ENCODE assay signal across 1 cellular context in the genomic region with DNA sequence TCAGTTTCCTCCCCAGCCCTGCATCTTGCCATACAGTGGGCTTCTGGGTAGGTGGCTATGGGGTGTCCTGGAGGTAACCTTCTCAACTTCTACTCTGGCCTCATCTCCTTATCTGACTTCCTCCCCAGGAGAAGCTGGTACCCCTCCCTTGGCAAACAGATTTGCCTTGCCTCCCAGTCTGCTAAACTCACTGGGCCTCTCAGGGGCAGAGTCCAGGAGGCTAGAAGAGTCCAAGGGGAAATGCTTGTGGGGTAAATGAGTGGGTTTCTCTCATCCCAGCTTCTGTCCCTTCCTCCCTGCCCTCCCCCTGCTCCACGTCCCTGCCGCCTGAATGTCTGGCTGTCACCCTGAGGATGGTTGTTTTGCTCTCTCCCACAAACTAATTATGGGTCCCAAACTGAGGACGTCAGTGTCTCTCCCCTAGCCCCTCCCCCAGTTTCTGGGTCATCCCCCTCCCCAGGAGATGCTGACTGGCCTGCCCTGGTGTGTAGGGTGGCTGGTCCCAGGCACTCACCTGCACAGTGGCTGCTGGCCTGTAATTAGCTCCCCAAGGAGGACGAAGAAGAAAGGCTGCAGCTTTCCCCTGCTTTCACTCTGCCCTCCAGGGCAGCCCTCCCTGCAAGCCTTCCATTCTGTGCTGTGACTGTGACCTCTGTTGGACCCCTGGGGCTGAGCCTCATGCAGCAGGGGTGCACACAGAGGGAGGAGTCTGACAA.
TF ChIP-seq lines count a peak whose summit lies in the region.

A gene (minus strand): TSS at position 695 of the 716 bp plus-strand sequence.

TF ChIP-seq in WTC11, 78 proteins besides CTCF, POLR2A, EP300 and RAD21 (continued from another document):
- TF ChIP-seq, protein P1, sequence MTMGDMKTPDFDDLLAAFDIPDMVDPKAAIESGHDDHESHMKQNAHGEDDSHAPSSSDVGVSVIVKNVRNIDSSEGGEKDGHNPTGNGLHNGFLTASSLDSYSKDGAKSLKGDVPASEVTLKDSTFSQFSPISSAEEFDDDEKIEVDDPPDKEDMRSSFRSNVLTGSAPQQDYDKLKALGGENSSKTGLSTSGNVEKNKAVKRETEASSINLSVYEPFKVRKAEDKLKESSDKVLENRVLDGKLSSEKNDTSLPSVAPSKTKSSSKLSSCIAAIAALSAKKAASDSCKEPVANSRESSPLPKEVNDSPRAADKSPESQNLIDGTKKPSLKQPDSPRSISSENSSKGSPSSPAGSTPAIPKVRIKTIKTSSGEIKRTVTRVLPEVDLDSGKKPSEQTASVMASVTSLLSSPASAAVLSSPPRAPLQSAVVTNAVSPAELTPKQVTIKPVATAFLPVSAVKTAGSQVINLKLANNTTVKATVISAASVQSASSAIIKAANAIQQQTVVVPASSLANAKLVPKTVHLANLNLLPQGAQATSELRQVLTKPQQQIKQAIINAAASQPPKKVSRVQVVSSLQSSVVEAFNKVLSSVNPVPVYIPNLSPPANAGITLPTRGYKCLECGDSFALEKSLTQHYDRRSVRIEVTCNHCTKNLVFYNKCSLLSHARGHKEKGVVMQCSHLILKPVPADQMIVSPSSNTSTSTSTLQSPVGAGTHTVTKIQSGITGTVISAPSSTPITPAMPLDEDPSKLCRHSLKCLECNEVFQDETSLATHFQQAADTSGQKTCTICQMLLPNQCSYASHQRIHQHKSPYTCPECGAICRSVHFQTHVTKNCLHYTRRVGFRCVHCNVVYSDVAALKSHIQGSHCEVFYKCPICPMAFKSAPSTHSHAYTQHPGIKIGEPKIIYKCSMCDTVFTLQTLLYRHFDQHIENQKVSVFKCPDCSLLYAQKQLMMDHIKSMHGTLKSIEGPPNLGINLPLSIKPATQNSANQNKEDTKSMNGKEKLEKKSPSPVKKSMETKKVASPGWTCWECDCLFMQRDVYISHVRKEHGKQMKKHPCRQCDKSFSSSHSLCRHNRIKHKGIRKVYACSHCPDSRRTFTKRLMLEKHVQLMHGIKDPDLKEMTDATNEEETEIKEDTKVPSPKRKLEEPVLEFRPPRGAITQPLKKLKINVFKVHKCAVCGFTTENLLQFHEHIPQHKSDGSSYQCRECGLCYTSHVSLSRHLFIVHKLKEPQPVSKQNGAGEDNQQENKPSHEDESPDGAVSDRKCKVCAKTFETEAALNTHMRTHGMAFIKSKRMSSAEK (CRISPR knock-in tag; IDR thresholded peaks at IDR 0.05; ENCODE audit: borderline replicate concordance) = no peak
- no peak for TF ChIP-seq TP53 (CRISPR knock-in tag; IDR thresholded peaks at IDR 0.05)
- no peak for TF ChIP-seq EMX1 (CRISPR knock-in tag; IDR thresholded peaks at IDR 0.05)
- TF ChIP-seq, protein P2, sequence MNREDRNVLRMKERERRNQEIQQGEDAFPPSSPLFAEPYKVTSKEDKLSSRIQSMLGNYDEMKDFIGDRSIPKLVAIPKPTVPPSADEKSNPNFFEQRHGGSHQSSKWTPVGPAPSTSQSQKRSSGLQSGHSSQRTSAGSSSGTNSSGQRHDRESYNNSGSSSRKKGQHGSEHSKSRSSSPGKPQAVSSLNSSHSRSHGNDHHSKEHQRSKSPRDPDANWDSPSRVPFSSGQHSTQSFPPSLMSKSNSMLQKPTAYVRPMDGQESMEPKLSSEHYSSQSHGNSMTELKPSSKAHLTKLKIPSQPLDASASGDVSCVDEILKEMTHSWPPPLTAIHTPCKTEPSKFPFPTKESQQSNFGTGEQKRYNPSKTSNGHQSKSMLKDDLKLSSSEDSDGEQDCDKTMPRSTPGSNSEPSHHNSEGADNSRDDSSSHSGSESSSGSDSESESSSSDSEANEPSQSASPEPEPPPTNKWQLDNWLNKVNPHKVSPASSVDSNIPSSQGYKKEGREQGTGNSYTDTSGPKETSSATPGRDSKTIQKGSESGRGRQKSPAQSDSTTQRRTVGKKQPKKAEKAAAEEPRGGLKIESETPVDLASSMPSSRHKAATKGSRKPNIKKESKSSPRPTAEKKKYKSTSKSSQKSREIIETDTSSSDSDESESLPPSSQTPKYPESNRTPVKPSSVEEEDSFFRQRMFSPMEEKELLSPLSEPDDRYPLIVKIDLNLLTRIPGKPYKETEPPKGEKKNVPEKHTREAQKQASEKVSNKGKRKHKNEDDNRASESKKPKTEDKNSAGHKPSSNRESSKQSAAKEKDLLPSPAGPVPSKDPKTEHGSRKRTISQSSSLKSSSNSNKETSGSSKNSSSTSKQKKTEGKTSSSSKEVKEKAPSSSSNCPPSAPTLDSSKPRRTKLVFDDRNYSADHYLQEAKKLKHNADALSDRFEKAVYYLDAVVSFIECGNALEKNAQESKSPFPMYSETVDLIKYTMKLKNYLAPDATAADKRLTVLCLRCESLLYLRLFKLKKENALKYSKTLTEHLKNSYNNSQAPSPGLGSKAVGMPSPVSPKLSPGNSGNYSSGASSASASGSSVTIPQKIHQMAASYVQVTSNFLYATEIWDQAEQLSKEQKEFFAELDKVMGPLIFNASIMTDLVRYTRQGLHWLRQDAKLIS (CRISPR knock-in tag; IDR thresholded peaks at IDR 0.05; ENCODE audit: borderline replicate concordance) = no peak
- TF ChIP-seq GTF2I (CRISPR knock-in tag; conservative IDR thresholded peaks at IDR 0.05) = no peak
